Comparison of ENCODE assay signal across 1 cellular context in the genomic region with DNA sequence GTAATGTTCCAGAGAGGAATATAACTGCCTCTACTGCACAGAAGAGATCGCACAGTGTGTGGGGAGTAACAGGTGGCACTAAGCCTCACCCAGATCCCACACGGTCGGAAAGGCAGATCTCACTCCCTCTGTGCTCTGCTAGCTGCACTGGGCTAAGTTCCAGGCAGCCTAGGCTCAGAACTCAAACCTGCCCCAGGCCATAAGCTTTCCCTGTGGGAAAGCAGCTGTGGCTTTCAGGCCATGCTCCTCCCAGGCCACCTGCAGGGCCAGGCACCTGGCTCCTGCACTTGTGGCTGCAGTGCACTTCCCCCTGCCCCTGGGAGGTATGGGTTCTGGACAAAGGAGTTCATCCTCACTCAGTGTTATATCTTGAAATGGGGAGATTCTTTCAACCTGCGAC.
TF ChIP-seq lines count a peak whose summit lies in the region.

No MANE protein-coding gene starts in this region.

TF ChIP-seq in WTC11, 78 proteins besides CTCF, POLR2A, EP300 and RAD21 (continued from another document):
- TF ChIP-seq STAT6 (CRISPR knock-in tag; conservative IDR thresholded peaks at IDR 0.05; ENCODE audit: low read depth) (no peak), FOXP1 (CRISPR knock-in tag; IDR thresholded peaks at IDR 0.05; ENCODE audit: borderline replicate concordance) (no peak), TP53 (CRISPR knock-in tag; IDR thresholded peaks at IDR 0.05) (no peak), MYBL2 (CRISPR knock-in tag; IDR thresholded peaks at IDR 0.05) (0 out of 2 replicates have a peak, but pooled peaks have one; percentile 21)
